Comparison of ENCODE assay signal across 10 cellular contexts in genomic region chr12:101941306-101942000, GRCh38.
DNase-seq lines count a peak whose midpoint lies in the region; ATAC-seq and TF ChIP-seq lines count a peak whose summit lies in the region.
"Had no signal": no experiment of that assay in that cellular context is flagged by ENCODE, and none has a peak within 500 bp of the region (broad histone marks: within the 10 kb centered on the region; RNA-seq: fewer than 3 reads in every experiment).

No MANE protein-coding gene starts in this region.

- peaks cover 13% of the 10 kb centered on the region for H3K27me3 Mint-ChIP-seq in CD4-positive, alpha-beta T cell

- no peaks in the 10 kb centered on the region for H3K27me3 ChIP-seq in CD4-positive, alpha-beta T cell (ENCODE audit: control insufficient read depth, insufficient read depth, low read length)

- no peaks in the 10 kb centered on the region for H3K9me3 ChIP-seq in CD4-positive, alpha-beta T cell (ENCODE audit: control insufficient read depth, low read length)

- no peak overlapping the region for H3K27ac ChIP-seq in CD4-positive, alpha-beta T cell (ENCODE audit: low read depth, low read length)

- no peaks in the 10 kb centered on the region for H3K4me1 Mint-ChIP-seq in CD4-positive, alpha-beta T cell (ENCODE audit: low read depth)

- no peak overlapping the region for H3K4me3 ChIP-seq in fibroblast of the aortic adventitia (ENCODE audit: low read depth, low read length)

- H3K4me3 Mint-ChIP-seq in CD4-positive, alpha-beta T cell = no peak overlapping the region

- ATAC-seq in GM18499 (IDR thresholded peaks at IDR 0.05; ENCODE audit: insufficient read depth, unreplicated experiment) (peak; percentile 72), GM21717 (IDR thresholded peaks at IDR 0.05; ENCODE audit: unreplicated experiment) (peak; percentile 81), HG03460 (IDR thresholded peaks at IDR 0.05; ENCODE audit: unreplicated experiment) (peak; percentile 84)
- no peak for ATAC-seq in CD4-positive, alpha-beta T cell (ENCODE audit: poor library complexity)

- DNase-seq in fibroblast of the aortic adventitia (ENCODE audit: low read depth) (peak; percentile 58), NCI-H2081 (lab: John Stamatoyannopoulos, UW) (no peak), C1 segment of cervical spinal cord (lab: John Stamatoyannopoulos, UW) (no peak), inferior parietal cortex (ENCODE audit: extremely low spot score) (no peak)
- no peak for DNase-seq in CD4-positive, alpha-beta T cell
- DNase-seq: activated naive CD4-positive, alpha-beta T cell treated with anti-CD3 and anti-CD28 coated beads, Interleukin-2, amount 50 U/mL, for 16 hours; DMS79 had no signal

- H3K36me3 Mint-ChIP-seq in CD4-positive, alpha-beta T cell (ENCODE audit: low read depth) = no peaks in the 10 kb centered on the region

- H3K27ac Mint-ChIP-seq in CD4-positive, alpha-beta T cell = no peak overlapping the region

- CTCF ChIA-PET in CD4-positive, alpha-beta T cell (lab: Charles Lee) = interaction anchor here (1.3 to 1.6 kb wide), 3 partner anchors 23 to 543 kb away, joined by 3 read pairs; no protein-coding TSS in a partner anchor

- no peaks in the 10 kb centered on the region for H3K9me3 Mint-ChIP-seq in CD4-positive, alpha-beta T cell

- no peak for TF ChIP-seq CTCF in fibroblast of the aortic adventitia (IDR thresholded peaks at IDR 0.05; ENCODE audit: insufficient read depth, low read length)
- TF ChIP-seq CTCF in CD4-positive, alpha-beta T cell (IDR thresholded peaks at IDR 0.05) = no peak

- intact Hi-C loops in CD4-positive, alpha-beta T cell (cut with DNase I, micrococcal nuclease) = loop anchor here (2.0 to 5.0 kb wide), 2 partner anchors 1606 to 1607 kb away; no protein-coding TSS in a partner anchor

- POLR2A ChIA-PET in CD4-positive, alpha-beta T cell (lab: Charles Lee) = no interaction called here
